Comparison of ENCODE assay signal across 9 cellular contexts in the genomic region with DNA sequence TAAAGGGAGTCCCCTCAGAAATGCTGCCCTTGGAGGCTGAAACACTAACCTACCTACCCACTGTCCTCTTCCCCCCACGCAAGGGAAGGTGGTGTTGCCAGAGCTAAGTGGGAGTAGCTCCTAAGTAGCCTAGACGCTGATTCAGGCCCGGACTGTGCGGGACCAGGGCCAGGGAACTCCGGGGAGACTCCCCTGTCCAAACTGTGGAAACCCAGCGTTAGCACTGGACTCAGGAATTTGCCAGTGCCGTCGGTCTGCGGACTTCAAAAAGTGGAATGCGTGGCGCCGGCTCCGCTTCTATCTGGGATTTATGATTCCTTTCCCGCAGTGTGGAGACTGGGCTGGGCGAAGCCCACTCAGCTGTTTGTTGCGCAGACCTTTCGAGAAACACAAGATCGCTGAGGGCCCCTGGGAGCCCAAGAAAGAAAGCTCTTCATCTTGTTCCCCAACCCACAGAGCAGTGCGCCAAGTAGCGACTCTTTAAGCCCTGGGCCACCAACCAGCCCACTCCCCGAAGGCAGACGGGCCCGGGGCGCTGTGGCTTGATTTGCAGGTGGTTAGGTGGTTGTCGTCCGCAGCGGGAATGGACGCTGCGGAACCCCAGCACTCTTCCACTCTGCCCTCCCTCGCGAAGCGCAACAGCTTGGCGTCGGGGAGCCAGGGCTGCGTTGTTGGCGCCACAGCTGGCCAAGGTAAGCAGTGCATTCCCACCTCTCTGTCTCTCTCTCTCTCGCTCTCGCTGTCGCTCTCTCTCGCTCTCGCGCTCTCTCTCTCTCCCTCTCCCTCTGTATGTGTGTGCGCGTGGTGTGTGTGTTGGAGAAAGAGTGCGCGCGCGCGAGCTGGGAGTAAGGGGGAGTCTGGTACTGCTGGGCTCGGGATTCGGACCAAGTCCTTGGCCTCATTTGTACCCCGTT. TPM values are rescaled to one million over a fixed set of nuclear protein-coding genes. Genes with fewer than 3 reads are reported as not detected.
DNase-seq lines count a peak whose midpoint lies in the region; ATAC-seq and TF ChIP-seq lines count a peak whose summit lies in the region.
"Had no signal": no experiment of that assay in that cellular context is flagged by ENCODE, and none has a peak within 500 bp of the region (broad histone marks: within the 10 kb centered on the region; RNA-seq: fewer than 3 reads in every experiment).

No MANE protein-coding gene starts in this region.

- H3K4me3 Mint-ChIP-seq in CD4-positive, alpha-beta memory T cell: peak overlapping the region; percentile 80 to 96 (median 87)
- H3K4me3 Mint-ChIP-seq in T-cell: peak overlapping the region; percentile 78 to 80 (median 78)

- H3K4me2 ChIP-seq in skeletal muscle satellite cell (ENCODE audit: low read length): peak overlapping the region; percentile 76

- H3K36me3 ChIP-seq in CD4-positive, alpha-beta memory T cell (ENCODE audit: insufficient read depth, low read length): no peaks in the 10 kb centered on the region
- no peaks in the 10 kb centered on the region for H3K36me3 ChIP-seq in iPS-15b (ENCODE audit: control insufficient read depth, insufficient read depth, low read length)
- no peaks in the 10 kb centered on the region for H3K36me3 ChIP-seq in skeletal muscle satellite cell (ENCODE audit: insufficient read depth, low read length)

- no peak overlapping the region for H3K27ac ChIP-seq in CD4-positive, alpha-beta memory T cell (ENCODE audit: low read depth, low read length)
- no peak overlapping the region for H3K27ac ChIP-seq in HL-60 (replicated peaks)

- ATAC-seq in GM19468 (IDR thresholded peaks at IDR 0.05; ENCODE audit: extremely low read depth, unreplicated experiment) (peak; percentile 72), T-cell (replicated peaks in 1 of 4) (peak; percentile 90 to 95 (median 93))

- peak overlapping the region; percentile 42 to 52 for H3K4me3 ChIP-seq in CD4-positive, alpha-beta memory T cell (ENCODE audit: low read length in 2 of 2)
- peak overlapping the region; percentile 31 for H3K4me3 ChIP-seq in HL-60 (replicated peaks; ENCODE audit: insufficient read depth, low read length)
- H3K4me3 ChIP-seq in iPS-15b (ENCODE audit: low read depth, low read length): peak overlapping the region; percentile 50
- peak overlapping the region; percentile 55 for H3K4me3 ChIP-seq in skeletal muscle satellite cell (ENCODE audit: low read length)

- peak; percentile 72 to 86 (median 78) for DNase-seq in CD4-positive, alpha-beta memory T cell
- DNase-seq in HL-60 (ENCODE audit: low read depth in 1 of 2, low spot score in 1 of 2) (peak; percentile 48 to 66), T-cell (peak; percentile 33 to 74 (median 62)), anterior cingulate cortex (lab: John Stamatoyannopoulos, UW) (peak in 30 of 58 donors; percentile 1 to 40 (median 12)), dedifferentiated amniotic fluid mesenchymal stem cell (ENCODE audit: extremely low spot score) (no peak)

- H3K27me3 ChIP-seq in CD4-positive, alpha-beta memory T cell (ENCODE audit: insufficient read depth, low read length): peaks cover 8% of the 10 kb centered on the region
- H3K27me3 ChIP-seq in HL-60 (ENCODE audit: insufficient read depth, poor library complexity, severe bottlenecking) (peaks cover 12% of the 10 kb centered on the region), iPS-15b (ENCODE audit: control insufficient read depth, insufficient read depth, low read length) (peaks cover 84% of the 10 kb centered on the region), skeletal muscle satellite cell (ENCODE audit: control insufficient read depth, insufficient read depth, low read length) (peaks cover 41% of the 10 kb centered on the region)

- H3K27me3 Mint-ChIP-seq in CD4-positive, alpha-beta memory T cell: peaks cover 4 to 5% of the 10 kb centered on the region in 2 donors
- H3K27me3 Mint-ChIP-seq in T-cell: peaks cover 31 to 54% of the 10 kb centered on the region in 2 donors

- peaks cover 0 to 5% of the 10 kb centered on the region in 2 donors for H3K36me3 Mint-ChIP-seq in CD4-positive, alpha-beta memory T cell
- no peaks in the 10 kb centered on the region for H3K36me3 Mint-ChIP-seq in T-cell

- H3K9me3 Mint-ChIP-seq in CD4-positive, alpha-beta memory T cell: peaks cover 0 to 2% (median 0%) of the 10 kb centered on the region in 8 donors
- H3K9me3 Mint-ChIP-seq in T-cell: no peaks in the 10 kb centered on the region

- peaks cover 8 to 30% (median 9%) of the 10 kb centered on the region in 4 donors for H3K4me1 Mint-ChIP-seq in CD4-positive, alpha-beta memory T cell
- H3K4me1 Mint-ChIP-seq in T-cell: peaks cover 10 to 33% (median 20%) of the 10 kb centered on the region in 3 donors

- no peaks in the 10 kb centered on the region for H3K9me3 ChIP-seq in CD4-positive, alpha-beta memory T cell (ENCODE audit: control insufficient read depth in 1 of 2, low read length in 2 of 2)
- H3K9me3 ChIP-seq in iPS-15b (ENCODE audit: control insufficient read depth, insufficient read depth, low read length) (no peaks in the 10 kb centered on the region), skeletal muscle satellite cell (replicated peaks; ENCODE audit: low read length) (no peaks in the 10 kb centered on the region)

- CTCF ChIA-PET in CD4-positive, alpha-beta memory T cell (lab: Charles Lee; ENCODE audit: partially characterized antibody): interaction anchor here (0.8 to 3.1 kb wide), 9 partner anchors 9 to 95 kb away, joined by 3 to 21 read pairs (median 4); a partner anchor contains a TSS
- CTCF ChIA-PET in T-cell (lab: Charles Lee): interaction anchor here (0.5 to 2.0 kb wide), 11 partner anchors 9 to 619 kb away, joined by 3 to 11 read pairs (median 4); a partner anchor contains a TSS

- TF ChIP-seq CTCF in HL-60 (IDR thresholded peaks at IDR 0.05; ENCODE audit: insufficient read depth, low read length): peak; percentile 51

- intact Hi-C loops in CD4-positive, alpha-beta memory T cell (cut with micrococcal nuclease): loop anchor here (1.0 kb wide), 1 partner anchor 59 kb away; a partner anchor contains a TSS

- H3K27ac Mint-ChIP-seq in CD4-positive, alpha-beta memory T cell: peak overlapping the region; percentile 27 to 99 (median 93)
- peak overlapping the region; percentile 72 to 79 for H3K27ac Mint-ChIP-seq in T-cell

- H3K9ac ChIP-seq in iPS-15b (ENCODE audit: low read depth, low read length) (no peak overlapping the region), skeletal muscle satellite cell (ENCODE audit: low read depth, low read length) (peak overlapping the region; percentile 35)

- POLR2A ChIA-PET in CD4-positive, alpha-beta memory T cell (lab: Charles Lee; ENCODE audit: partially characterized antibody): interaction anchor here (0.7 to 4.2 kb wide), 7 partner anchors 14 to 177 kb away, joined by 3 to 41 read pairs (median 4); a partner anchor contains a TSS
- POLR2A ChIA-PET in T-cell (lab: Charles Lee): interaction anchor here (0.6 to 0.8 kb wide), 3 partner anchors 16 to 84 kb away, joined by 3 to 5 read pairs (median 4); a partner anchor contains a TSS

- H3K4me1 ChIP-seq in CD4-positive, alpha-beta memory T cell (ENCODE audit: insufficient read depth, low read length): peaks cover 22% of the 10 kb centered on the region
- peaks cover 2% of the 10 kb centered on the region for H3K4me1 ChIP-seq in iPS-15b (ENCODE audit: control insufficient read depth, insufficient read depth, low read length)
- H3K4me1 ChIP-seq in skeletal muscle satellite cell (ENCODE audit: control insufficient read depth, insufficient read depth, low read length): peaks cover 10% of the 10 kb centered on the region

RNA-seq across cellular contexts. Expression of a gene that starts 2.0 kb away (rescaled TPM):
- total RNA-seq in CD4-positive, alpha-beta memory T cell: 1 to 10 TPM in 1 of 2 experiments, under 1 TPM in 1; 0.76 to 1.1 TPM
- polyA plus RNA-seq in CD4-positive, alpha-beta memory T cell: under 1 TPM; 0.27 to 0.80 TPM
- total RNA-seq in T-cell: under 1 TPM in 2 of 5 donors, not detected in 3; 0.13 to 0.14 TPM
- total RNA-seq in skeletal muscle satellite cell (2012; rRNA removed): under 0.01 TPM in 1 of 2 replicates, not detected in the other

RNA-seq across cellular contexts. Expression of a gene that starts 52.7 kb away (rescaled TPM):
- not detected for total RNA-seq in CD4-positive, alpha-beta memory T cell
- not detected for polyA plus RNA-seq in CD4-positive, alpha-beta memory T cell
- total RNA-seq in T-cell: not detected
- total RNA-seq in skeletal muscle satellite cell (2012; rRNA removed): 0.22 TPM in 1 of 2 replicates, not detected in the other
- total RNA-seq: RPMI7951 had no signal

RNA-seq across cellular contexts. Expression of a gene that starts 58.6 kb away (rescaled TPM):
- total RNA-seq in CD4-positive, alpha-beta memory T cell: 10 to 100 TPM; 33.5 to 34.6 TPM
- polyA plus RNA-seq in CD4-positive, alpha-beta memory T cell: 10 to 100 TPM in 1 of 2 donors, 1 to 10 TPM in 1; 9.5 to 19.7 TPM
- total RNA-seq in T-cell: 10 to 100 TPM; 20.9 to 25.7 (median 22.1) TPM
- total RNA-seq in skeletal muscle satellite cell (2012; rRNA removed): 15.5 and 16.5 TPM in 2 replicates
